In genomic region chr4:151165205-151166000, GRCh38 we compare ENCODE assay signal across 17 cellular contexts.
A peak's percentile ranks its signal among the peaks of the same experiment; 100 is the strongest.
DNase-seq lines count a peak whose midpoint lies in the region; ATAC-seq and TF ChIP-seq lines count a peak whose summit lies in the region.
"Had no signal": no experiment of that assay in that cellular context is flagged by ENCODE, and none has a peak within 500 bp of the region (broad histone marks: within the 10 kb centered on the region; RNA-seq: fewer than 3 reads in every experiment).

No MANE protein-coding gene starts in this region.

- CTCF ChIA-PET in HEK293 (lab: Yijun Ruan, JAX) = no interaction called here

- no peak for DNase-seq in hepatocyte (ENCODE audit: low spot score)
- DNase-seq in foreskin keratinocyte = no peak
- no peak for DNase-seq in stomach
- DNase-seq in ascending aorta (ENCODE audit: low spot score in 2 of 2) = no peak
- DNase-seq: activated CD4-positive, alpha-beta T cell treated with anti-CD3 and anti-CD28 coated beads, Interleukin-2, amount 50 U/mL, for 48 hours; activated T-cell treated with anti-CD3 and anti-CD28 coated beads, Interleukin-2, amount 50 U/mL, for 4 hours; CD4-positive, alpha-beta T cell; colonic mucosa; Karpas-422; NCI-H1436 treated with DMSO at 0.1 percent for 48 hours; NCI-H510A; SK-N-SH had no signal

- H3K9me3 ChIP-seq in HEK293 (ENCODE audit: control insufficient read depth, insufficient read depth, low read depth, low read length) (no peaks in the 10 kb centered on the region), hepatocyte (ENCODE audit: low read depth) (no peaks in the 10 kb centered on the region), subcutaneous abdominal adipose tissue (ENCODE audit: control insufficient read depth in 5 of 5, low read length in 5 of 5) (no peaks in the 10 kb centered on the region), stomach (no peaks in the 10 kb centered on the region), ascending aorta (no peaks in the 10 kb centered on the region)
- H3K9me3 ChIP-seq: colonic mucosa, SK-N-SH had no signal

- intact Hi-C loops in stomach (cut with DNase I; ENCODE audit: low total_unique reads) = no loop called here
- intact Hi-C loops in ascending aorta (cut with DNase I) = no loop called here

- no peaks in the 10 kb centered on the region; a peak in 1 of 3 replicates for H3K36me3 ChIP-seq in HEK293 (ENCODE audit: control insufficient read depth in 2 of 2, insufficient read depth in 1 of 2, low read length in 2 of 2)
- no peaks in the 10 kb centered on the region for H3K36me3 ChIP-seq in hepatocyte (replicated peaks; ENCODE audit: insufficient read depth, low read depth)
- H3K36me3 ChIP-seq in subcutaneous abdominal adipose tissue (ENCODE audit: control insufficient read depth in 5 of 5, insufficient read depth in 5 of 5, low read length in 5 of 5) = peaks cover 11 to 35% (median 22%) of the 10 kb centered on the region in 5 donors
- H3K36me3 ChIP-seq in stomach = peaks cover 0 to 44% (median 26%) of the 10 kb centered on the region in 4 donors
- peaks cover 5 to 25% of the 10 kb centered on the region in 2 donors for H3K36me3 ChIP-seq in ascending aorta
- H3K36me3 ChIP-seq: colonic mucosa had no signal

- H3K27me3 ChIP-seq in hepatocyte = no peaks in the 10 kb centered on the region
- no peaks in the 10 kb centered on the region for H3K27me3 ChIP-seq in subcutaneous abdominal adipose tissue (ENCODE audit: control insufficient read depth in 5 of 5, insufficient read depth in 4 of 5, low read length in 5 of 5)
- no peaks in the 10 kb centered on the region for H3K27me3 ChIP-seq in foreskin keratinocyte
- no peaks in the 10 kb centered on the region for H3K27me3 ChIP-seq in stomach
- H3K27me3 ChIP-seq in ascending aorta = no peaks in the 10 kb centered on the region
- H3K27me3 ChIP-seq: colonic mucosa had no signal

- TF ChIP-seq POLR2A in stomach (IDR thresholded peaks at IDR 0.05) = no peak

- TF ChIP-seq EP300 in stomach (IDR thresholded peaks at IDR 0.05) = no peak

- no peaks in the 10 kb centered on the region for H3K79me2 ChIP-seq in hepatocyte

- no peaks in the 10 kb centered on the region for H3K27me3 Mint-ChIP-seq in brain

- no peak overlapping the region for H3K9ac ChIP-seq in subcutaneous abdominal adipose tissue (ENCODE audit: low read length in 5 of 5)
- H3K9ac ChIP-seq: SK-N-SH had no signal

- H3K27ac ChIP-seq in HEK293 (ENCODE audit: extremely low read depth, low read depth, low read length) (no peak overlapping the region), hepatocyte (peak overlapping the region; percentile 38), subcutaneous abdominal adipose tissue (ENCODE audit: low read depth, low read length) (peak overlapping the region; percentile 38), foreskin keratinocyte (no peak overlapping the region), stomach (peak overlapping the region in 1 of 5 donors; percentile 28), ascending aorta (no peak overlapping the region)
- H3K27ac ChIP-seq: colonic mucosa had no signal

- H3K4me3 ChIP-seq in HEK293 (ENCODE audit: low read depth, low read length) (no peak overlapping the region), hepatocyte (no peak overlapping the region), subcutaneous abdominal adipose tissue (ENCODE audit: low read depth in 1 of 5, low read length in 5 of 5) (no peak overlapping the region), stomach (no peak overlapping the region), ascending aorta (no peak overlapping the region)
- H3K4me3 ChIP-seq: colonic mucosa had no signal

- H3K4me1 ChIP-seq in HEK293 (ENCODE audit: control insufficient read depth, insufficient read depth, low read length) (peaks cover 3% of the 10 kb centered on the region; the same call in 1 of the 2 replicates), hepatocyte (ENCODE audit: insufficient read depth) (peaks cover 31% of the 10 kb centered on the region), subcutaneous abdominal adipose tissue (ENCODE audit: control insufficient read depth in 5 of 5, insufficient read depth in 5 of 5, low read length in 5 of 5) (peaks cover 0 to 19% (median 15%) of the 10 kb centered on the region in 5 donors), foreskin keratinocyte (peaks cover 9% of the 10 kb centered on the region), stomach (peaks cover 0 to 42% (median 15%) of the 10 kb centered on the region in 4 donors), ascending aorta (no peaks in the 10 kb centered on the region)
- H3K4me1 ChIP-seq: colonic mucosa had no signal

- no peak overlapping the region for H2AFZ ChIP-seq in hepatocyte

- peaks cover 0 to 6% (median 0%) of the 10 kb centered on the region in 5 experiments for H3K9me3 Mint-ChIP-seq in brain
- H3K9me3 Mint-ChIP-seq: activated T-cell treated with anti-CD3 and anti-CD28 coated beads, Interleukin-2, amount 50 U/mL, for 4 hours; CD4-positive, alpha-beta T cell; stimulated activated effector memory CD8-positive, alpha-beta T cell treated with anti-CD3 and anti-CD28 coated beads, Interleukin-12 subunit alpha, Interleukin-12 subunit beta, amount 100 ng/mL, for 72 hours had no signal

- POLR2A ChIA-PET in HEK293 (lab: Yijun Ruan, JAX) = no interaction called here

- 75% methylated on average over 10 of the region's 10 CpGs for WGBS in hepatocyte (ENCODE audit: low lambda C conversion rate, missing lambda C conversion rate)
- WGBS in stomach, 5 donors = 80 to 83% (median 80%) methylated on average over 10 of the region's 10 CpGs

- ATAC-seq in foreskin keratinocyte = no peak
- ATAC-seq: activated T-cell treated with anti-CD3 and anti-CD28 coated beads, Interleukin-2, amount 50 U/mL, for 4 hours; esophagus mucosa; stimulated activated effector memory CD8-positive, alpha-beta T cell treated with anti-CD3 and anti-CD28 coated beads, Interleukin-12 subunit alpha, Interleukin-12 subunit beta, amount 100 ng/mL, for 72 hours had no signal

- no peaks in the 10 kb centered on the region for H3K9me2 ChIP-seq in hepatocyte (replicated peaks; ENCODE audit: insufficient read depth)
- H3K9me2 ChIP-seq: SK-N-SH had no signal

- no peaks in the 10 kb centered on the region for H4K20me1 ChIP-seq in hepatocyte (ENCODE audit: insufficient read depth, poor library complexity, severe bottlenecking)

- no peaks in the 10 kb centered on the region for H3K36me3 Mint-ChIP-seq in brain
- H3K36me3 Mint-ChIP-seq: stimulated activated effector memory CD8-positive, alpha-beta T cell treated with anti-CD3 and anti-CD28 coated beads, Interleukin-12 subunit alpha, Interleukin-12 subunit beta, amount 100 ng/mL, for 72 hours had no signal

- peak overlapping the region; percentile 22 for H3K4me2 ChIP-seq in hepatocyte
- H3K4me2 ChIP-seq: SK-N-SH had no signal

- TF ChIP-seq CTCF in HEK293 (tag by site-specific recombination; IDR thresholded peaks at IDR 0.05) = no peak
- no peak for TF ChIP-seq CTCF in brain (conservative IDR thresholded peaks at IDR 0.05)
- TF ChIP-seq CTCF in hepatocyte (IDR thresholded peaks at IDR 0.05; ENCODE audit: poor library complexity) = no peak
- no peak for TF ChIP-seq CTCF in foreskin keratinocyte (conservative IDR thresholded peaks at IDR 0.05)
- TF ChIP-seq CTCF in stomach (IDR thresholded peaks at IDR 0.05) = no peak
- no peak for TF ChIP-seq CTCF in ascending aorta (IDR thresholded peaks at IDR 0.05)

- peaks cover 38% of the 10 kb centered on the region for H3K4me1 Mint-ChIP-seq in brain
- H3K4me1 Mint-ChIP-seq: stimulated activated effector memory CD8-positive, alpha-beta T cell treated with anti-CD3 and anti-CD28 coated beads, Interleukin-12 subunit alpha, Interleukin-12 subunit beta, amount 100 ng/mL, for 72 hours had no signal

- peak overlapping the region in 4 of 5 experiments; percentile 42 to 80 (median 70) for H3K27ac Mint-ChIP-seq in brain
- H3K27ac Mint-ChIP-seq: CD4-positive, alpha-beta T cell; stimulated activated effector memory CD8-positive, alpha-beta T cell treated with anti-CD3 and anti-CD28 coated beads, Interleukin-12 subunit alpha, Interleukin-12 subunit beta, amount 100 ng/mL, for 72 hours had no signal

- no peak overlapping the region for H3K4me3 Mint-ChIP-seq in brain
- H3K4me3 Mint-ChIP-seq: activated T-cell treated with anti-CD3 and anti-CD28 coated beads, Interleukin-2, amount 50 U/mL, for 4 hours; CD4-positive, alpha-beta T cell; stimulated activated effector memory CD8-positive, alpha-beta T cell treated with anti-CD3 and anti-CD28 coated beads, Interleukin-12 subunit alpha, Interleukin-12 subunit beta, amount 100 ng/mL, for 72 hours had no signal

TF ChIP-seq in HEK293, 187 proteins besides CTCF, POLR2A, EP300 and RAD21 (continues in another document):
- TF ChIP-seq PRDM1 (tag by site-specific recombination; IDR thresholded peaks at IDR 0.05) = peak; percentile 99
- no peak for TF ChIP-seq ZNF133 (tag by site-specific recombination; IDR thresholded peaks at IDR 0.05)
- TF ChIP-seq ZBTB26 (tag by site-specific recombination; optimal IDR thresholded peaks at IDR 0.05) = no peak
- TF ChIP-seq ZBTB10 (tag by site-specific recombination; IDR thresholded peaks at IDR 0.05) = no peak
- no peak for TF ChIP-seq ZSCAN23 (tag by site-specific recombination; IDR thresholded peaks at IDR 0.05)

Comparison
In these comparisons a context has a peak if more than half of its experiments do, and no peak if none do; other contexts are left out.
1. H3K27ac ChIP-seq: peak in hepatocyte (single experiment) and subcutaneous abdominal adipose tissue (single experiment); none in HEK293 (single experiment), foreskin keratinocyte (single experiment) and ascending aorta (0 of 2).